ENCODE assay signal across 14 cellular contexts in genomic region chrX:12423346-12423745, GRCh38.
DNase-seq lines count a peak whose midpoint lies in the region; ATAC-seq and TF ChIP-seq lines count a peak whose summit lies in the region.
"Had no signal": no experiment of that assay in that cellular context is flagged by ENCODE, and none has a peak within 500 bp of the region (broad histone marks: within the 10 kb centered on the region; RNA-seq: fewer than 3 reads in every experiment).

No MANE protein-coding gene starts in this region.

- H3K4me3 ChIP-seq in ovary: no peak overlapping the region
- H3K4me3 ChIP-seq: BLaER1 treated with 17β-estradiol and CSF1 and Interleukin-3, amounts not matched to agents 10 nM and 100 nM had no signal

- H3K9me3 ChIP-seq in ovary: no peaks in the 10 kb centered on the region
- H3K9me3 ChIP-seq: BLaER1 treated with 17β-estradiol and CSF1 and Interleukin-3, amounts not matched to agents 10 nM and 100 nM had no signal

- ATAC-seq in HG03159 (IDR thresholded peaks at IDR 0.05; ENCODE audit: unreplicated experiment): no peak
- ATAC-seq: HCT116, HepG2 had no signal

- H3K4me1 ChIP-seq in ovary (ENCODE audit: insufficient read depth): no peaks in the 10 kb centered on the region
- H3K4me1 ChIP-seq: BLaER1 treated with 17β-estradiol and CSF1 and Interleukin-3, amounts not matched to agents 10 nM and 100 nM had no signal

- no peak for TF ChIP-seq POLR2A in ovary (IDR thresholded peaks at IDR 0.05)

- TF ChIP-seq EP300 in ovary (IDR thresholded peaks at IDR 0.05): no peak

- DNase-seq in NOMO-1 (lab: John Stamatoyannopoulos, UW; ENCODE audit: unreplicated experiment in 2 of 2) (peak; percentile 27), NOMO-1 treated with dmso at 0.1 percent for 144 hours (lab: John Stamatoyannopoulos, UW; ENCODE audit: unreplicated experiment) (no peak), NCI-H82 (lab: John Stamatoyannopoulos, UW) (peak; percentile 37), dermis blood vessel endothelial cell (peak; percentile 52), substantia nigra (lab: John Stamatoyannopoulos, UW) (no peak), ovary (no peak)
- DNase-seq: 8988T; ACHN; CD4-positive, CD25-positive, alpha-beta regulatory T cell; DMS 273 treated with DMSO at 0.1 percent for 48 hours had no signal

- H3K36me3 ChIP-seq in ovary: no peaks in the 10 kb centered on the region
- H3K36me3 ChIP-seq: BLaER1 treated with 17β-estradiol and CSF1 and Interleukin-3, amounts not matched to agents 10 nM and 100 nM had no signal

- intact Hi-C loops in ovary (cut with DNase I): no loop called here

- TF ChIP-seq CTCF in ovary (IDR thresholded peaks at IDR 0.05): no peak

- 19 to 54% (median 23%) methylated on average over 1 of the region's 1 CpG for WGBS in ovary, 3 donors

- H3K27ac ChIP-seq in substantia nigra (ENCODE audit: low read depth, low read length, poor library complexity, severe bottlenecking) (no peak overlapping the region), ovary (no peak overlapping the region)
- H3K27ac ChIP-seq: BLaER1 treated with 17β-estradiol and CSF1 and Interleukin-3, amounts not matched to agents 10 nM and 100 nM had no signal

- no peaks in the 10 kb centered on the region for H3K27me3 ChIP-seq in ovary

Comparison
In these comparisons a context has a peak if more than half of its experiments do, and no peak if none do; other contexts are left out.
1. DNase-seq: peak in NOMO-1 (2 of 2), NCI-H82 (single experiment) and dermis blood vessel endothelial cell (single experiment); none in NOMO-1 treated with dmso at 0.1 percent for 144 hours (single experiment), substantia nigra (0 of 49) and ovary (0 of 5).